In the genomic region with DNA sequence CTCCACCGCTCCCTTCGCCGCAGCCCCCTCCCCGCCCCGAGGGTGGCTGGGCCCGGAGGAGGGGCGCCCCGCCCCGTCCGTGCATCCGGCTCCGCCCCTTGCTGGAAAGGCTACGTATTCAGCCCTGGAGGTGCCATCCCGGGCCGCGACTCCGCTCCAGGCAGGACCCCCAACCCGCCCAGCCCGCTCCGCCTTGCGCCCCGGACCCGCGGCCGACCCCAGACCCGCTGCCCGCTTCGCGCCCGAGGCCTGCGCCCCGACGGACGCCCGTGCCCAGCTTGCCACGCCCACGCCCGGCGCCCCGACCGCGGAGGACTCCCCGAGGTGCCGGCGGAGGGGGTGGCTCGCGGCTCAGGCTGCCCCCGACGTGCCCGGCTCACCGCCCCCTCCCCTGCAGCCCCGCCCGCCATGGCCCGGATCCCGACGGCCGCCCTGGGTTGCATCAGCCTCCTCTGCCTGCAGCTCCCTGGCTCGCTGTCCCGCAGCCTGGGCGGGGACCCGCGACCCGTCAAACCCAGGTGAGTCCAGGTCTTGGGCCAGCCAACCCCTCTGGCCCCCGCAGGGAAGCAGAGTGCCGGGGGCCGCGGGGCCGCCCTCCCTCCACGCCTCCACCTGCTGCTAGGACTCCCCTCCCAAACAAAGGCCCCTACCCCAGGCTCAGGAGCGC, we compare ENCODE assay signal across 1 cellular context.
A peak's percentile ranks its signal among the peaks of the same experiment; 100 is the strongest.
TF ChIP-seq lines count a peak whose summit lies in the region.

A gene with protein sequence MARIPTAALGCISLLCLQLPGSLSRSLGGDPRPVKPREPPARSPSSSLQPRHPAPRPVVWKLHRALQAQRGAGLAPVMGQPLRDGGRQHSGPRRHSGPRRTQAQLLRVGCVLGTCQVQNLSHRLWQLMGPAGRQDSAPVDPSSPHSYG (plus strand): TSS at position 104 of the 667 bp plus-strand sequence. CDS start 305 bp downstream, at position 409.

TF ChIP-seq in IMR-90, 13 proteins besides CTCF, POLR2A, EP300 and RAD21 (continued from another document):
- TF ChIP-seq MAZ (IDR thresholded peaks at IDR 0.05; ENCODE audit: borderline replicate concordance, low read depth, low read length), result peak; percentile 66; the same call in 1 of the 2 replicates
- TF ChIP-seq SMC3 (IDR thresholded peaks at IDR 0.05; ENCODE audit: low read depth, low read length), result no peak
- TF ChIP-seq RCOR1 (IDR thresholded peaks at IDR 0.05; ENCODE audit: insufficient replicate concordance, low read length), result no peak
- no peak for TF ChIP-seq CHD1 (IDR thresholded peaks at IDR 0.05; ENCODE audit: low read depth, low read length)
- TF ChIP-seq NFE2L2 (IDR thresholded peaks at IDR 0.05; ENCODE audit: low read depth, low read length), result no peak
